In the genomic region with DNA sequence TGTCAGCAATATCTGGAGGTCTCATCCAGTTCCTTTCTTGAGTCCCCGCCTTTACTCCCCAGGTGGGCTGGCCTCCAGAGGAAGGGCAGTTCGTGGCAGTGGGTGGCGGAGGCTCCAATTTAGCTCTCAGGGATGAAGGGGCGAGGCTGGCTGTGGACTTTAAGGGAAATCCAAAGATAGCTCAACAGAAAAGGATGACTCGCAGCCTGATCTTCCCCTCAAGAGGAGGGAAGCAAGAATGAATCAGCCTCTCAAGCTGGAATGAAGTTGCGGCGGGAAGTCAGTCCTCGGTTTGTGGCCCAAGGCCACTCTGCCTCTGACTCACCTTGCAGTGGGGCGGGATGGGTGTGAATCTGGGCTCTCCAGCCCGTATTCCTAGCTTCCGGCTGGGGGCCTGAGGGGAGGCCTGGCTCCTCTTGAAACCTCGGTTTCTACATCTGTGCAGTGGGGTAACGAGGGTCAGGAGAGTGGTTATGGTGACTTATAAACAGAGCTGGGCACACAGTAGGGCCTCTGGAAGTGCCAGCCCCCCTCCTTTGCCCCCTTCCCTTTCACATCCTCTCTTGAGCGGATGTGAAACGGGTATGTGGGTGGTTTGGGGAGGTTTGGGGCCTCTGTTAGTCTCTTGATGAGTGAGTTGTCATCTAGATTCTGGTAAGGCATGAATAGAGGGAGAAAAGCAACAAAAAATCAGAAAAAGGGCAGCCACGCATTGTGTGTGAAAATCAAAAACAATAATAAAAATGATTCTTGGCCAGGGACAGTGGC, we compare ENCODE assay signal across 1 cellular context.
A peak's percentile ranks its signal among the peaks of the same experiment; 100 is the strongest.
TF ChIP-seq lines count a peak whose summit lies in the region.

No MANE protein-coding gene starts in this region.

TF ChIP-seq in K562, 482 proteins besides CTCF, POLR2A, EP300 and RAD21 (continues in another document):
- peak; percentile 28 to 74; a peak in 1 of 4 replicates for TF ChIP-seq UBTF (IDR thresholded peaks at IDR 0.05; ENCODE audit: borderline replicate concordance in 1 of 2, low read depth in 2 of 2, low read length in 2 of 2)
- TF ChIP-seq ZNF586 (CRISPR knock-in tag; conservative IDR thresholded peaks at IDR 0.05) = no peak
- TF ChIP-seq, protein P1, sequence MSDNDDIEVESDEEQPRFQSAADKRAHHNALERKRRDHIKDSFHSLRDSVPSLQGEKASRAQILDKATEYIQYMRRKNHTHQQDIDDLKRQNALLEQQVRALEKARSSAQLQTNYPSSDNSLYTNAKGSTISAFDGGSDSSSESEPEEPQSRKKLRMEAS (CRISPR knock-in tag; IDR thresholded peaks at IDR 0.05) = peak; percentile 37; the same call in 1 of the 2 replicates
- TF ChIP-seq SMARCA4 (IDR thresholded peaks at IDR 0.05) = peak; percentile 58
- TF ChIP-seq NFE2 (IDR thresholded peaks at IDR 0.05; ENCODE audit: low read depth) = peak; percentile 49; the same call in 1 of the 2 replicates
- TF ChIP-seq NRF1 (conservative IDR thresholded peaks at IDR 0.05 in 1 of 2, IDR thresholded peaks at IDR 0.05 in 1 of 2) = no peak
- peak; percentile 60; the same call in 1 of the 2 replicates for TF ChIP-seq ARID1B (IDR thresholded peaks at IDR 0.05)
- TF ChIP-seq CXXC5 (CRISPR knock-in tag; IDR thresholded peaks at IDR 0.05) = peak; percentile 25; the same call in 1 of the 2 replicates
- TF ChIP-seq RCOR1 (IDR thresholded peaks at IDR 0.05; ENCODE audit: borderline replicate concordance in 1 of 2, low read depth in 2 of 2, low read length in 2 of 2) = 0 out of 4 replicates have a peak, but pooled peaks of 1 of the 2 experiments have one; percentile 61
- no peak for TF ChIP-seq ZNF140 (CRISPR knock-in tag; IDR thresholded peaks at IDR 0.05)
- 0 out of 2 replicates have a peak, but pooled peaks have one; percentile 14 for TF ChIP-seq TFAP4 (CRISPR knock-in tag; IDR thresholded peaks at IDR 0.05; ENCODE audit: borderline replicate concordance)
- no peak for TF ChIP-seq CHD7 (IDR thresholded peaks at IDR 0.05; ENCODE audit: low read depth, low read length)
- TF ChIP-seq ZNF384 (IDR thresholded peaks at IDR 0.05; ENCODE audit: low read depth, low read length) = no peak
- no peak for TF ChIP-seq RFX1 (IDR thresholded peaks at IDR 0.05)
- TF ChIP-seq DPF2 (IDR thresholded peaks at IDR 0.05) = peak; percentile 71
- TF ChIP-seq NFE2L1 (tag; IDR thresholded peaks at IDR 0.05; ENCODE audit: borderline replicate concordance, low read depth) = no peak
- TF ChIP-seq SMARCC2 (IDR thresholded peaks at IDR 0.05; ENCODE audit: low read depth) = 0 out of 2 replicates have a peak, but pooled peaks have one; percentile 45
- no peak for TF ChIP-seq HMBOX1 (IDR thresholded peaks at IDR 0.05)
- peak; percentile 68; the same call in 1 of the 2 replicates for TF ChIP-seq ZNF24 (IDR thresholded peaks at IDR 0.05)
- no peak; the same call in 1 of the 2 replicates for TF ChIP-seq SP1 (CRISPR knock-in tag; IDR thresholded peaks at IDR 0.05)
- TF ChIP-seq ZNF197 (CRISPR knock-in tag; IDR thresholded peaks at IDR 0.05; ENCODE audit: low read depth) = no peak
- peak; percentile 70; the same call in 1 of the 2 replicates for TF ChIP-seq ZNF263 (CRISPR knock-in tag; IDR thresholded peaks at IDR 0.05; ENCODE audit: borderline replicate concordance)
- no peak for TF ChIP-seq EP400 (IDR thresholded peaks at IDR 0.05)
- TF ChIP-seq ZKSCAN1 (IDR thresholded peaks at IDR 0.05; ENCODE audit: low read depth, low read length) = peak; percentile 94
- peak; percentile 84 for TF ChIP-seq JUND (IDR thresholded peaks at IDR 0.05; ENCODE audit: borderline replicate concordance, low read depth, low read length)
- TF ChIP-seq JUND (tag; IDR thresholded peaks at IDR 0.05; ENCODE audit: borderline replicate concordance, low read depth, low read length) = peak; percentile 49; the same call in 1 of the 3 replicates
- no peak for TF ChIP-seq SIN3A (IDR thresholded peaks at IDR 0.05; ENCODE audit: borderline replicate concordance in 2 of 2, control insufficient read depth in 1 of 2, low read depth in 2 of 2, low read length in 2 of 2)
- TF ChIP-seq RBBP5 (IDR thresholded peaks at IDR 0.05; ENCODE audit: borderline replicate concordance, insufficient read depth, low read length, poor library complexity, severe bottlenecking) = peak; percentile 30
- peak in 1 of 2 experiments; percentile 15; a peak in 1 of 3 replicates for TF ChIP-seq CBX3 (IDR thresholded peaks at IDR 0.05; ENCODE audit: borderline replicate concordance in 1 of 2, low read length in 2 of 2)
- peak; percentile 38; the same call in 1 of the 2 replicates for TF ChIP-seq TCF3 (CRISPR knock-in tag; IDR thresholded peaks at IDR 0.05)
- TF ChIP-seq JUN (IDR thresholded peaks at IDR 0.05; ENCODE audit: borderline replicate concordance, low read depth, low read length) = peak; percentile 84
- TF ChIP-seq JUN (CRISPR knock-in tag; IDR thresholded peaks at IDR 0.05; ENCODE audit: borderline replicate concordance) = no peak
- TF ChIP-seq HOMEZ (CRISPR knock-in tag; IDR thresholded peaks at IDR 0.05) = no peak
- TF ChIP-seq, protein P2, sequence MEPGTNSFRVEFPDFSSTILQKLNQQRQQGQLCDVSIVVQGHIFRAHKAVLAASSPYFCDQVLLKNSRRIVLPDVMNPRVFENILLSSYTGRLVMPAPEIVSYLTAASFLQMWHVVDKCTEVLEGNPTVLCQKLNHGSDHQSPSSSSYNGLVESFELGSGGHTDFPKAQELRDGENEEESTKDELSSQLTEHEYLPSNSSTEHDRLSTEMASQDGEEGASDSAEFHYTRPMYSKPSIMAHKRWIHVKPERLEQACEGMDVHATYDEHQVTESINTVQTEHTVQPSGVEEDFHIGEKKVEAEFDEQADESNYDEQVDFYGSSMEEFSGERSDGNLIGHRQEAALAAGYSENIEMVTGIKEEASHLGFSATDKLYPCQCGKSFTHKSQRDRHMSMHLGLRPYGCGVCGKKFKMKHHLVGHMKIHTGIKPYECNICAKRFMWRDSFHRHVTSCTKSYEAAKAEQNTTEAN (CRISPR knock-in tag; IDR thresholded peaks at IDR 0.05) = no peak
- peak; percentile 47; the same call in 1 of the 2 replicates for TF ChIP-seq MYNN (IDR thresholded peaks at IDR 0.05)
- TF ChIP-seq MYNN (CRISPR knock-in tag; IDR thresholded peaks at IDR 0.05) = no peak
- TF ChIP-seq ZBTB1 (CRISPR knock-in tag; IDR thresholded peaks at IDR 0.05; ENCODE audit: borderline replicate concordance, low read depth) = peak; percentile 61; the same call in 1 of the 2 replicates
- no peak for TF ChIP-seq CHCHD3 (CRISPR knock-in tag; IDR thresholded peaks at IDR 0.05)
- peak in 1 of 2 experiments; percentile 65; a peak in 1 of 4 replicates for TF ChIP-seq TEAD1 (CRISPR knock-in tag; IDR thresholded peaks at IDR 0.05)
